Comparison of ENCODE assay signal across 22 cellular contexts in genomic region chr19:7611541-7612279, GRCh38. TPM values are rescaled to one million over a fixed set of nuclear protein-coding genes. Genes with fewer than 3 reads are reported as not detected.
"Had no signal": no experiment of that assay in that cellular context is flagged by ENCODE, and none has a peak within 500 bp of the region (broad histone marks: within the 10 kb centered on the region; RNA-seq: fewer than 3 reads in every experiment).

No MANE protein-coding gene starts in this region.

- H3K4me3 Mint-ChIP-seq: activated CD8-positive, alpha-beta T cell treated with anti-CD3 and anti-CD28 coated beads for 36 hours; activated T-cell treated with anti-CD3 and anti-CD28 coated beads, Interleukin-2, amount 50 U/mL, for 72 hours; natural killer cell treated with Interleukin-12 subunit alpha and Interleukin-12 subunit beta and Interleukin-15 and Interleukin-18, amount 100 ng/mL, for 72 hours; T-helper 17 cell had no signal

- H3K27ac Mint-ChIP-seq: activated CD8-positive, alpha-beta T cell treated with anti-CD3 and anti-CD28 coated beads for 36 hours; activated naive CD4-positive, alpha-beta T cell treated with anti-CD3 and anti-CD28 coated beads, Interleukin-2, amount 50 U/mL, for 72 hours; activated T-cell treated with anti-CD3 and anti-CD28 coated beads, Interleukin-2, amount 50 U/mL, for 72 hours; natural killer cell treated with Interleukin-12 subunit alpha and Interleukin-12 subunit beta and Interleukin-15 and Interleukin-18, amount 100 ng/mL, for 72 hours; T-helper 17 cell had no signal

- H3K36me3 Mint-ChIP-seq: activated naive CD4-positive, alpha-beta T cell treated with anti-CD3 and anti-CD28 coated beads, Interleukin-2, amount 50 U/mL, for 72 hours; natural killer cell treated with Interleukin-12 subunit alpha and Interleukin-12 subunit beta and Interleukin-15 and Interleukin-18, amount 100 ng/mL, for 72 hours had no signal

- H3K9me3 ChIP-seq: esophagus muscularis mucosa, prostate gland, tibial nerve, vagina had no signal

- H3K4me1 Mint-ChIP-seq: T-helper 17 cell had no signal

- H3K36me3 ChIP-seq: esophagus muscularis mucosa, vagina had no signal

- H3K9me3 Mint-ChIP-seq: activated CD8-positive, alpha-beta T cell treated with anti-CD3 and anti-CD28 coated beads for 36 hours; activated naive CD4-positive, alpha-beta T cell treated with anti-CD3 and anti-CD28 coated beads, Interleukin-2, amount 50 U/mL, for 72 hours; activated T-cell treated with anti-CD3 and anti-CD28 coated beads, Interleukin-2, amount 50 U/mL, for 72 hours; natural killer cell treated with Interleukin-12 subunit alpha and Interleukin-12 subunit beta and Interleukin-15 and Interleukin-18, amount 100 ng/mL, for 72 hours had no signal

- H3K4me1 ChIP-seq: esophagus muscularis mucosa, prostate gland, tibial nerve, vagina had no signal

- H3K27ac ChIP-seq: esophagus muscularis mucosa, hepatocyte, prostate gland, tibial nerve, vagina, WERI-Rb-1 had no signal

- H3K27me3 ChIP-seq: hepatocyte, vagina had no signal

- H3K4me3 ChIP-seq: esophagus muscularis mucosa, hepatocyte, prostate gland, tibial nerve, vagina had no signal

- DNase-seq: activated CD8-positive, alpha-beta T cell treated with anti-CD3 and anti-CD28 coated beads for 36 hours; activated gamma-delta T cell; activated T-cell treated with anti-CD3 and anti-CD28 coated beads, Interleukin-2, amount 50 U/mL, for 72 hours; nucleus accumbens; small intestine; stimulated activated CD4-positive, alpha-beta T cell treated with anti-CD3 and anti-CD28 coated beads, Interleukin-4, amount 100 ng/mL, for 24 hours; stimulated activated naive CD4-positive, alpha-beta T cell treated with Interleukin-2 at 50 U/mL for 16 hours; substantia nigra; T-helper 17 cell; WERI-Rb-1 had no signal

- ATAC-seq: activated CD8-positive, alpha-beta T cell treated with anti-CD3 and anti-CD28 coated beads for 36 hours; activated naive CD4-positive, alpha-beta T cell treated with anti-CD3 and anti-CD28 coated beads, Interleukin-2, amount 50 U/mL, for 72 hours; activated T-cell treated with anti-CD3 and anti-CD28 coated beads, Interleukin-2, amount 50 U/mL, for 72 hours; T-helper 17 cell had no signal

- H3K27me3 Mint-ChIP-seq: activated CD8-positive, alpha-beta T cell treated with anti-CD3 and anti-CD28 coated beads for 36 hours; T-helper 17 cell had no signal

RNA-seq across cellular contexts. Expression of gene CAMSAP3, which starts 16.0 kb away (rescaled TPM):
- total RNA-seq: cardiac septum, tibial nerve had no signal

RNA-seq across cellular contexts. Expression of gene PCP2, which starts 21.8 kb away (rescaled TPM):
- total RNA-seq: cardiac septum, esophagus muscularis mucosa, glomerular endothelial cell, hepatocyte, kidney epithelial cell, mesenteric fat pad, right cardiac atrium, tibial nerve, vagina had no signal
